ENCODE assay signal across 8 cellular contexts in genomic region chr13:40060318-40061007, GRCh38.
DNase-seq lines count a peak whose midpoint lies in the region; ATAC-seq and TF ChIP-seq lines count a peak whose summit lies in the region.

No MANE protein-coding gene starts in this region.

- peaks cover 0 to 5% (median 0%) of the 10 kb centered on the region in 5 experiments for H3K9me3 Mint-ChIP-seq in brain

- ATAC-seq in GM18498 (IDR thresholded peaks at IDR 0.05; ENCODE audit: unreplicated experiment) (peak; percentile 85), GM21528 (IDR thresholded peaks at IDR 0.05; ENCODE audit: low FRiP score, unreplicated experiment) (peak; percentile 64)

- H3K4me3 Mint-ChIP-seq in brain = peak overlapping the region in 1 of 5 experiments; percentile 37

- peaks cover 36% of the 10 kb centered on the region for H3K4me1 Mint-ChIP-seq in brain

- no peak for TF ChIP-seq CTCF in brain (conservative IDR thresholded peaks at IDR 0.05)

- no peaks in the 10 kb centered on the region for H3K27me3 Mint-ChIP-seq in brain

- no peaks in the 10 kb centered on the region for H3K36me3 Mint-ChIP-seq in brain

- peak; percentile 73 for DNase-seq in NAMALWA (ENCODE audit: low spot score)
- peak; percentile 83 for DNase-seq in renal cortical epithelial cell (ENCODE audit: low read depth)
- DNase-seq in NCI-H2227 (lab: John Stamatoyannopoulos, UW; ENCODE audit: unreplicated experiment) = no peak
- no peak for DNase-seq in mesenteric fat pad (ENCODE audit: low spot score)
- no peak for DNase-seq in cortex of kidney (lab: John Stamatoyannopoulos, UW)

- H3K27ac Mint-ChIP-seq in brain = peak overlapping the region in 3 of 5 experiments; percentile 2 to 79 (median 40)

Comparison
In these comparisons a context has a peak if more than half of its experiments do, and no peak if none do; other contexts are left out.
1. DNase-seq: peak in NAMALWA (single experiment) and renal cortical epithelial cell (single experiment); none in NCI-H2227 (single experiment), mesenteric fat pad (single experiment) and cortex of kidney (single experiment).